In genomic region chr22:21402763-21403314, GRCh38 we compare ENCODE assay signal across 2 cellular contexts. TPM values are rescaled to one million over a fixed set of nuclear protein-coding genes. Genes with fewer than 3 reads are reported as not detected.
"Had no signal": no experiment of that assay in that cellular context is flagged by ENCODE, and none has a peak within 500 bp of the region (broad histone marks: within the 10 kb centered on the region; RNA-seq: fewer than 3 reads in every experiment).

No MANE protein-coding gene starts in this region.

RNA-seq across cellular contexts. Expression of gene RIMBP3B, which starts 19.3 kb away (rescaled TPM):
- total RNA-seq: PC-3, Peyer's patch had no signal
